Comparison of ENCODE assay signal across 22 cellular contexts in genomic region chr7:108609643-108610042, GRCh38. TPM values are rescaled to one million over a fixed set of nuclear protein-coding genes. Genes with fewer than 3 reads are reported as not detected.
DNase-seq lines count a peak whose midpoint lies in the region; ATAC-seq, FAIRE-seq and TF ChIP-seq lines count a peak whose summit lies in the region.
"Had no signal": no experiment of that assay in that cellular context is flagged by ENCODE, and none has a peak within 500 bp of the region (broad histone marks: within the 10 kb centered on the region; RNA-seq: fewer than 3 reads in every experiment).

No MANE protein-coding gene starts in this region.

- DNase-seq in HepG2 (ENCODE audit: low spot score) (no peak), kidney (no peak), right lobe of liver (no peak), GM12892 (ENCODE audit: insufficient read length) (no peak), lower leg skin (ENCODE audit: low spot score in 2 of 2) (no peak)
- DNase-seq: AML-193; CD4-positive, alpha-beta memory T cell; CD4-positive, CD25-positive, alpha-beta regulatory T cell; CD8-positive, alpha-beta memory T cell; COR-L47; DMS 273 treated with DMSO at 0.1 percent for 48 hours; DMS153; DMS53; DMS79 treated with DMSO at 0.1 percent for 48 hours; GF-D8 had no signal

- BruUV-seq in HepG2 (replicated peaks; lab: Mats Ljungman, UMichigan), result no TSS peak

- POLR2A ChIA-PET in HepG2 (lab: Yijun Ruan, JAX), result no interaction called here

- H3K36me3 ChIP-seq in liver (ENCODE audit: control insufficient read depth in 4 of 4, insufficient read depth in 3 of 4, low read depth in 1 of 4, low read length in 3 of 4) (no peaks in the 10 kb centered on the region), HepG2 (replicated peaks in 1 of 2; ENCODE audit: control insufficient read depth in 1 of 2, insufficient read depth in 2 of 2, low read length in 2 of 2) (no peaks in the 10 kb centered on the region), kidney (ENCODE audit: control insufficient read depth in 1 of 2, insufficient read depth in 2 of 2, low read length in 2 of 2) (no peaks in the 10 kb centered on the region), right lobe of liver (no peaks in the 10 kb centered on the region)
- H3K36me3 ChIP-seq: BLaER1 treated with 17β-estradiol and CSF1 and Interleukin-3, amounts not matched to agents 10 nM and 100 nM had no signal

- TF ChIP-seq EP300 in HepG2 (IDR thresholded peaks at IDR 0.05; ENCODE audit: low read depth in 2 of 2, low read length in 2 of 2), result no peak
- no peak for TF ChIP-seq EP300 in HepG2 (CRISPR knock-in tag; IDR thresholded peaks at IDR 0.05; ENCODE audit: borderline replicate concordance)

- H3K4me1 ChIP-seq in liver (ENCODE audit: control insufficient read depth in 4 of 4, insufficient read depth in 4 of 4, low read length in 3 of 4) (peaks cover 0 to 48% (median 30%) of the 10 kb centered on the region in 4 donors), HepG2 (ENCODE audit: insufficient read depth, low read length) (peaks cover 21% of the 10 kb centered on the region), kidney (ENCODE audit: control insufficient read depth in 1 of 2, insufficient read depth in 1 of 2, low read depth in 1 of 2, low read length in 2 of 2) (peaks cover 2 to 19% of the 10 kb centered on the region in 2 donors), right lobe of liver (peaks cover 0 to 37% (median 16%) of the 10 kb centered on the region in 4 donors)
- H3K4me1 ChIP-seq: A549; BLaER1 treated with 17β-estradiol and CSF1 and Interleukin-3, amounts not matched to agents 10 nM and 100 nM had no signal

- WGBS in liver, result 22% methylated on average over 2 of the region's 2 CpGs
- 3% methylated on average over 2 of the region's 2 CpGs for WGBS in HepG2 (ENCODE audit: low lambda C conversion rate)
- WGBS in right lobe of liver (ENCODE audit: insufficient coverage, low coverage, low lambda C conversion rate, missing lambda C conversion rate), result 34% methylated on average over 2 of the region's 2 CpGs
- WGBS in lower leg skin, 2 donors, result 81% methylated on average over 2 of the region's 2 CpGs

- no peaks in the 10 kb centered on the region for H3K79me2 ChIP-seq in HepG2 (ENCODE audit: insufficient read depth, low read length)

- intact Hi-C loops in HepG2 (cut with micrococcal nuclease; ENCODE audit: unreplicated experiment), result loop anchor here (5.0 kb wide), 1 partner anchor 198 kb away; no protein-coding TSS in a partner anchor
- intact Hi-C loops in kidney (cut with DNase I), result no loop called here
- intact Hi-C loops in right lobe of liver (cut with DNase I), result no loop called here
- intact Hi-C loops in lower leg skin (cut with DNase I; ENCODE audit: low total_unique reads), result no loop called here

- TF ChIP-seq CTCF in liver (IDR thresholded peaks at IDR 0.05; ENCODE audit: low read depth, low read length, missing input control), result no peak
- TF ChIP-seq CTCF in HepG2 (CRISPR knock-in tag; IDR thresholded peaks at IDR 0.05), result no peak
- no peak for TF ChIP-seq CTCF in kidney (IDR thresholded peaks at IDR 0.05; ENCODE audit: borderline replicate concordance, extremely low read depth, insufficient read depth)
- no peak for TF ChIP-seq CTCF in right lobe of liver (IDR thresholded peaks at IDR 0.05)
- no peak for TF ChIP-seq CTCF in lower leg skin (IDR thresholded peaks at IDR 0.05)

- TF ChIP-seq POLR2A in HepG2 (IDR thresholded peaks at IDR 0.05; ENCODE audit: insufficient read depth in 1 of 2, low read depth in 2 of 2, low read length in 2 of 2) (no peak), right lobe of liver (IDR thresholded peaks at IDR 0.05) (no peak), GM12892 (IDR thresholded peaks at IDR 0.05; ENCODE audit: low read depth, low read length) (no peak), lower leg skin (IDR thresholded peaks at IDR 0.05) (no peak)

- H3K27me3 ChIP-seq in liver (ENCODE audit: control insufficient read depth in 4 of 4, insufficient read depth in 4 of 4, low read length in 3 of 4) (no peaks in the 10 kb centered on the region), HepG2 (ENCODE audit: control insufficient read depth in 1 of 2, insufficient read depth in 2 of 2, low read length in 2 of 2) (no peaks in the 10 kb centered on the region), right lobe of liver (no peaks in the 10 kb centered on the region)
- H3K27me3 ChIP-seq: BLaER1 treated with 17β-estradiol and CSF1 and Interleukin-3, amounts not matched to agents 10 nM and 100 nM had no signal

- CTCF ChIA-PET in HepG2 (lab: Yijun Ruan, JAX; ENCODE audit: low intra/inter-chr PET ratio, low total read pairs), result no interaction called here

- no peak for ATAC-seq in HepG2
- ATAC-seq in right lobe of liver, result peak; percentile 56 to 70 (median 66)
- ATAC-seq: A549 had no signal

- TF ChIP-seq RAD21 in liver (IDR thresholded peaks at IDR 0.05) (peak; percentile 23 to 45), HepG2 (CRISPR knock-in tag; IDR thresholded peaks at IDR 0.05) (no peak)

- H2AFZ ChIP-seq in HepG2 (ENCODE audit: low read length), result no peak overlapping the region

- H4K20me1 ChIP-seq in HepG2 (ENCODE audit: insufficient read depth, low read length), result no peaks in the 10 kb centered on the region
- H4K20me1 ChIP-seq: BLaER1 treated with 17β-estradiol and CSF1 and Interleukin-3, amounts not matched to agents 10 nM and 100 nM had no signal

- FAIRE-seq in HepG2 (lab: Jason Lieb, UNC), result no peak
- FAIRE-seq in kidney (lab: Jason Lieb, UNC), result peak; percentile 29
- FAIRE-seq in GM12892 (lab: Jason Lieb, UNC), result no peak
- FAIRE-seq: A549, G401.6, GM12891, GM18507 had no signal

- in situ Hi-C loops in HepG2 (cut with HindIII; ENCODE audit: extremely low pct_ligation_motif_present, low pct_unique_long_range_greater_than_20kb), result loop anchor here (25.0 kb wide), 1 partner anchor 1478 kb away; no protein-coding TSS in a partner anchor

- no peak overlapping the region for H3K9ac ChIP-seq in liver (ENCODE audit: low read depth in 1 of 2, low read length in 2 of 2)
- no peak overlapping the region for H3K9ac ChIP-seq in HepG2 (ENCODE audit: insufficient read depth, low read depth, low read length)
- no peak overlapping the region for H3K9ac ChIP-seq in kidney (ENCODE audit: low read length in 2 of 2)
- H3K9ac ChIP-seq: BLaER1 treated with 17β-estradiol and CSF1 and Interleukin-3, amounts not matched to agents 10 nM and 100 nM had no signal

- H3K27ac ChIP-seq in liver (ENCODE audit: low read depth in 1 of 2, low read length in 2 of 2) (peak overlapping the region in 1 of 2 donors; percentile 10), HepG2 (ENCODE audit: extremely low read length, insufficient read depth, low read length) (no peak overlapping the region), kidney (ENCODE audit: low read depth in 2 of 2, low read length in 2 of 2) (no peak overlapping the region), right lobe of liver (peak overlapping the region in 2 of 3 donors; percentile 42 to 65)
- H3K27ac ChIP-seq: 22Rv1; A549; BLaER1 treated with 17β-estradiol and CSF1 and Interleukin-3, amounts not matched to agents 10 nM and 100 nM had no signal

- H3K4me3 ChIP-seq in liver (ENCODE audit: low read depth in 1 of 3, low read length in 3 of 3) (no peak overlapping the region), HepG2 (replicated peaks in 1 of 3; ENCODE audit: insufficient read depth in 1 of 3, low read depth in 2 of 3, low read length in 3 of 3) (no peak overlapping the region), kidney (ENCODE audit: low read length in 2 of 2) (no peak overlapping the region), right lobe of liver (no peak overlapping the region), lower leg skin (ENCODE audit: low read depth, poor library complexity, severe bottlenecking) (no peak overlapping the region)
- H3K4me3 ChIP-seq: A549; BLaER1 treated with 17β-estradiol and CSF1 and Interleukin-3, amounts not matched to agents 10 nM and 100 nM had no signal

- H3K9me3 ChIP-seq in liver (ENCODE audit: control insufficient read depth in 4 of 4, low read length in 3 of 4), result no peaks in the 10 kb centered on the region
- H3K9me3 ChIP-seq in HepG2 (ENCODE audit: low read length), result no peaks in the 10 kb centered on the region
- peaks cover 0 to 3% of the 10 kb centered on the region in 2 donors for H3K9me3 ChIP-seq in kidney (ENCODE audit: control insufficient read depth in 1 of 2, low read length in 2 of 2)
- H3K9me3 ChIP-seq in right lobe of liver, result no peaks in the 10 kb centered on the region
- H3K9me3 ChIP-seq: A549; BLaER1 treated with 17β-estradiol and CSF1 and Interleukin-3, amounts not matched to agents 10 nM and 100 nM had no signal

- no peak overlapping the region for H3K4me2 ChIP-seq in HepG2 (ENCODE audit: low read depth, low read length)
- H3K4me2 ChIP-seq: A549; BLaER1 treated with 17β-estradiol and CSF1 and Interleukin-3, amounts not matched to agents 10 nM and 100 nM had no signal

RNA-seq across cellular contexts. Expression of gene DNAJB9, which starts 40.0 kb away (rescaled TPM):
- total RNA-seq in liver (100 to 1,000 TPM in 1 of 2 donors, 10 to 100 TPM in 1; 27.6 to 164 TPM), HepG2 (2016; rRNA removed; fragmentation: Illumina TruSeq; extraction: Trizol) (10.8 and 16.4 TPM in 2 replicates), kidney (31.3 TPM), right lobe of liver (10 to 100 TPM; 39.1 to 57.0 (median 53.4) TPM), lower leg skin (10 to 100 TPM; 13.2 to 41.9 (median 29.7) TPM)
- polyA plus RNA-seq in liver (10 to 100 TPM; 41.5 to 57.3 TPM), HepG2 (2011; rRNA removed) (7.9 and 8.6 TPM in 2 replicates), kidney (ENCODE audit: insufficient read depth, low read depth, low replicate concordance) (33.5 TPM)
- 5.9 and 6.5 TPM in 2 replicates for total RNA-seq in HepG2 (2016; cell fraction: cytosol; rRNA removed; fragmentation: Illumina TruSeq; extraction: Trizol; ENCODE audit: low read depth)
- total RNA-seq in HepG2 (2016; cell fraction: insoluble cytoplasmic fraction; rRNA removed; fragmentation: Illumina TruSeq; extraction: Trizol), result 11.3 and 17.2 TPM in 2 replicates
- 10.2 and 12.4 TPM in 2 replicates for total RNA-seq in HepG2 (2016; cell fraction: membrane; rRNA removed; fragmentation: Illumina TruSeq; extraction: Trizol)
- 24.4 and 26.7 TPM in 2 replicates for total RNA-seq in HepG2 (2016; cell fraction: nucleus; rRNA removed; fragmentation: Illumina TruSeq; extraction: Trizol)
- polyA plus RNA-seq in HepG2 (2011; cell fraction: cytosol; rRNA removed), result 9.2 and 10.9 TPM in 2 replicates
- polyA plus RNA-seq in HepG2 (2011; cell fraction: nucleus; rRNA removed), result 2.9 and 3.2 TPM in 2 replicates
- polyA plus RNA-seq in HepG2 (2012), result 20.2 and 23.6 TPM in 2 replicates
- polyA plus RNA-seq in HepG2 (2016; cell fraction: cytosol; fragmentation: Illumina TruSeq; extraction: Trizol; ENCODE audit: low read depth), result 2.5 and 3.2 TPM in 2 replicates
- polyA plus RNA-seq in HepG2 (2016; cell fraction: insoluble cytoplasmic fraction; fragmentation: Illumina TruSeq; extraction: Trizol; ENCODE audit: low read depth), result 12.3 and 12.5 TPM in 2 replicates
- 5.3 and 5.6 TPM in 2 replicates for polyA plus RNA-seq in HepG2 (2016; cell fraction: membrane; fragmentation: Illumina TruSeq; extraction: Trizol; ENCODE audit: low read depth)
- 27.1 and 27.6 TPM in 2 replicates for polyA plus RNA-seq in HepG2 (2016; cell fraction: nucleus; fragmentation: Illumina TruSeq; extraction: Trizol; ENCODE audit: insufficient read depth, low read depth)
- polyA minus RNA-seq in HepG2 (2011; rRNA and poly(A)+ RNA removed; ENCODE audit: low replicate concordance), result 0.91 and 5.4 TPM in 2 replicates
- polyA minus RNA-seq in HepG2 (2011; cell fraction: cytosol; rRNA and poly(A)+ RNA removed), result 8.0 and 11.0 TPM in 2 replicates
- polyA minus RNA-seq in HepG2 (2011; cell fraction: nucleus; rRNA and poly(A)+ RNA removed), result 13.5 and 16.9 TPM in 2 replicates
- 8.6 TPM for polyA plus RNA-seq in GM12892 (2012; ENCODE audit: missing spikeins)

RNA-seq across cellular contexts. Expression of gene THAP5, which starts 40.1 kb away (rescaled TPM):
- total RNA-seq in liver (10 to 100 TPM; 14.9 to 29.9 TPM), HepG2 (2016; rRNA removed; fragmentation: Illumina TruSeq; extraction: Trizol) (11.8 and 17.1 TPM in 2 replicates), kidney (32.6 TPM), right lobe of liver (10 to 100 TPM; 15.5 to 17.9 (median 17.3) TPM), lower leg skin (10 to 100 TPM; 16.8 to 31.3 (median 20.3) TPM)
- polyA plus RNA-seq in liver (10 to 100 TPM; 11.3 to 16.1 TPM), HepG2 (2011; rRNA removed) (3.6 and 4.0 TPM in 2 replicates), kidney (ENCODE audit: insufficient read depth, low read depth, low replicate concordance) (9.4 TPM)
- 2.3 and 3.3 TPM in 2 replicates for total RNA-seq in HepG2 (2016; cell fraction: cytosol; rRNA removed; fragmentation: Illumina TruSeq; extraction: Trizol; ENCODE audit: low read depth)
- 13.4 and 15.6 TPM in 2 replicates for total RNA-seq in HepG2 (2016; cell fraction: insoluble cytoplasmic fraction; rRNA removed; fragmentation: Illumina TruSeq; extraction: Trizol)
- total RNA-seq in HepG2 (2016; cell fraction: membrane; rRNA removed; fragmentation: Illumina TruSeq; extraction: Trizol), result 8.5 and 9.8 TPM in 2 replicates
- 11.3 and 11.5 TPM in 2 replicates for total RNA-seq in HepG2 (2016; cell fraction: nucleus; rRNA removed; fragmentation: Illumina TruSeq; extraction: Trizol)
- 1.6 and 2.6 TPM in 2 replicates for polyA plus RNA-seq in HepG2 (2011; cell fraction: cytosol; rRNA removed)
- polyA plus RNA-seq in HepG2 (2011; cell fraction: nucleus; rRNA removed), result 2.3 and 3.3 TPM in 2 replicates
- 8.4 and 11.4 TPM in 2 replicates for polyA plus RNA-seq in HepG2 (2012)
- 0.82 and 0.87 TPM in 2 replicates for polyA plus RNA-seq in HepG2 (2016; cell fraction: cytosol; fragmentation: Illumina TruSeq; extraction: Trizol; ENCODE audit: low read depth)
- 11.4 and 12.0 TPM in 2 replicates for polyA plus RNA-seq in HepG2 (2016; cell fraction: insoluble cytoplasmic fraction; fragmentation: Illumina TruSeq; extraction: Trizol; ENCODE audit: low read depth)
- 2.6 and 3.3 TPM in 2 replicates for polyA plus RNA-seq in HepG2 (2016; cell fraction: membrane; fragmentation: Illumina TruSeq; extraction: Trizol; ENCODE audit: low read depth)
- polyA plus RNA-seq in HepG2 (2016; cell fraction: nucleus; fragmentation: Illumina TruSeq; extraction: Trizol; ENCODE audit: insufficient read depth, low read depth), result 15.3 and 16.7 TPM in 2 replicates
- polyA minus RNA-seq in HepG2 (2011; rRNA and poly(A)+ RNA removed; ENCODE audit: low replicate concordance), result 2.7 and 5.9 TPM in 2 replicates
- 9.6 and 10.0 TPM in 2 replicates for polyA minus RNA-seq in HepG2 (2011; cell fraction: cytosol; rRNA and poly(A)+ RNA removed)
- 13.3 and 18.8 TPM in 2 replicates for polyA minus RNA-seq in HepG2 (2011; cell fraction: nucleus; rRNA and poly(A)+ RNA removed)
- 15.8 TPM for polyA plus RNA-seq in GM12892 (2012; ENCODE audit: missing spikeins)

Comparison
In these comparisons a context has a peak if more than half of its experiments do, and no peak if none do; other contexts are left out.
1. H3K27ac ChIP-seq: peak in right lobe of liver (2 of 3); none in HepG2 (single experiment) and kidney (0 of 2).